ENCODE assay signal across 20 cellular contexts in genomic region chr7:127765150-127765549, GRCh38.
"Had no signal": no experiment of that assay in that cellular context is flagged by ENCODE, and none has a peak within 500 bp of the region (broad histone marks: within the 10 kb centered on the region; RNA-seq: fewer than 3 reads in every experiment).

No MANE protein-coding gene starts in this region.

- H3K4me3 ChIP-seq: coronary artery, hepatocyte, mucosa of descending colon, pancreas, suprapubic skin, thyroid gland had no signal

- H3K27me3 ChIP-seq: foreskin keratinocyte, hepatocyte, pancreas, suprapubic skin, thyroid gland had no signal

- H3K4me1 ChIP-seq: suprapubic skin, thyroid gland had no signal

- H3K9me3 ChIP-seq: mucosa of descending colon, pancreas, suprapubic skin, thyroid gland had no signal

- H3K27ac ChIP-seq: coronary artery, foreskin keratinocyte, hepatocyte, pancreas, suprapubic skin, thyroid gland had no signal

- ATAC-seq: foreskin keratinocyte; left colon; mucosa of descending colon; pancreas; right cardiac atrium; stimulated activated effector memory CD8-positive, alpha-beta T cell treated with anti-CD3 and anti-CD28 coated beads, Interleukin-12 subunit alpha, Interleukin-12 subunit beta, amount 100 ng/mL, for 72 hours; stimulated activated naive CD8-positive, alpha-beta T cell treated with anti-CD3 and anti-CD28 coated beads, Interleukin-15, Interleukin-2, amounts not matched to agents 100 U/mL and 50 U/mL, for 24 hours had no signal

- H2AFZ ChIP-seq: hepatocyte had no signal

- FAIRE-seq: endothelial cell of umbilical vein, pancreas, small intestine, urothelium cell line had no signal

- H3K4me2 ChIP-seq: hepatocyte had no signal

- DNase-seq: effector CD4-positive, alpha-beta T cell; endodermal cell; erythroblast; foreskin keratinocyte; head of caudate nucleus; left colon; mucosa of descending colon; occipital lobe; pancreas; right cardiac atrium; small intestine; stimulated activated CD4-positive, alpha-beta T cell treated with anti-CD3 and anti-CD28 coated beads, Interleukin-12 subunit alpha, Interleukin-12 subunit beta, amount 100 ng/mL, for 4 hours; stimulated activated naive CD8-positive, alpha-beta T cell treated with anti-CD3 and anti-CD28 coated beads, Interleukin-15, Interleukin-2, amounts not matched to agents 100 U/mL and 50 U/mL, for 24 hours; thyroid gland had no signal

- H3K36me3 ChIP-seq: pancreas, suprapubic skin, thyroid gland had no signal
